In genomic region chr17:74767111-74767516, GRCh38 we compare ENCODE assay signal across 15 cellular contexts. TPM values are rescaled to one million over a fixed set of nuclear protein-coding genes. Genes with fewer than 3 reads are reported as not detected.
DNase-seq lines count a peak whose midpoint lies in the region; ATAC-seq and TF ChIP-seq lines count a peak whose summit lies in the region.
"Had no signal": no experiment of that assay in that cellular context is flagged by ENCODE, and none has a peak within 500 bp of the region (broad histone marks: within the 10 kb centered on the region; RNA-seq: fewer than 3 reads in every experiment).

No MANE protein-coding gene starts in this region.

- intact Hi-C loops in heart left ventricle (cut with DNase I): loop anchor here in 1 of 10 donors (2.0 kb wide), 1 partner anchor 14 kb away; no protein-coding TSS in a partner anchor
- intact Hi-C loops in left cardiac atrium (cut with DNase I): no loop called here
- intact Hi-C loops in vagina (cut with DNase I): no loop called here
- intact Hi-C loops in esophagus muscularis mucosa (cut with DNase I): no loop called here

- peak overlapping the region; percentile 38 to 82 for H3K27ac Mint-ChIP-seq in effector memory CD8-positive, alpha-beta T cell
- H3K27ac Mint-ChIP-seq: GM23338 had no signal

- peaks cover 93% of the 10 kb centered on the region for H3K36me3 Mint-ChIP-seq in effector memory CD8-positive, alpha-beta T cell (ENCODE audit: insufficient read depth)

- H2AFZ ChIP-seq in neuronal stem cell (ENCODE audit: low read length): no peak overlapping the region
- H2AFZ ChIP-seq: GM23338 had no signal

- peak overlapping the region; percentile 14 for H3K23ac ChIP-seq in neuronal stem cell (ENCODE audit: low read depth, low read length, poor library complexity)

- H3K4me1 ChIP-seq in heart left ventricle: peaks cover 0 to 56% (median 24%) of the 10 kb centered on the region in 12 donors
- peaks cover 22% of the 10 kb centered on the region in 2 donors for H3K4me1 ChIP-seq in neuronal stem cell (ENCODE audit: control insufficient read depth in 2 of 2, insufficient read depth in 1 of 2, low read depth in 1 of 2, low read length in 2 of 2)
- peaks cover 58% of the 10 kb centered on the region for H3K4me1 ChIP-seq in vagina
- peaks cover 12 to 28% (median 20%) of the 10 kb centered on the region in 4 donors for H3K4me1 ChIP-seq in esophagus muscularis mucosa
- H3K4me1 ChIP-seq: upper lobe of right lung had no signal

- no peak overlapping the region for H2BK120ac ChIP-seq in neuronal stem cell (ENCODE audit: low read depth, low read length)

- H3K27me3 ChIP-seq in heart left ventricle (no peaks in the 10 kb centered on the region), neuronal stem cell (ENCODE audit: control insufficient read depth in 3 of 3, insufficient read depth in 3 of 3, low read depth in 1 of 3, low read length in 3 of 3) (no peaks in the 10 kb centered on the region), vagina (no peaks in the 10 kb centered on the region), esophagus muscularis mucosa (peaks cover 0 to 4% (median 0%) of the 10 kb centered on the region in 4 donors)
- H3K27me3 ChIP-seq: cardiac muscle cell, upper lobe of right lung had no signal

- H3K4me2 ChIP-seq in neuronal stem cell (ENCODE audit: insufficient read depth, low read length, poor library complexity, severe bottlenecking): no peak overlapping the region
- H3K4me2 ChIP-seq: GM23338 had no signal

- H3K27ac ChIP-seq in heart left ventricle (peak overlapping the region in 10 of 12 donors; percentile 3 to 83 (median 71)), neuronal stem cell (replicated peaks; ENCODE audit: low read length) (no peak overlapping the region), vagina (peak overlapping the region; percentile 67), esophagus muscularis mucosa (replicated peaks in 1 of 4) (peak overlapping the region in 2 of 4 donors; percentile 27 to 44)
- H3K27ac ChIP-seq: cardiac muscle cell, upper lobe of right lung had no signal

- no peak overlapping the region for H4K8ac ChIP-seq in neuronal stem cell (ENCODE audit: low read depth, low read length)

- ATAC-seq in heart left ventricle: no peak
- no peak for ATAC-seq in left cardiac atrium
- ATAC-seq in effector memory CD8-positive, alpha-beta T cell (replicated peaks): no peak
- ATAC-seq in HG03097 (IDR thresholded peaks at IDR 0.05; ENCODE audit: low FRiP score, unreplicated experiment): no peak
- ATAC-seq: GM23338, upper lobe of right lung had no signal

- H3K14ac ChIP-seq in neuronal stem cell (ENCODE audit: low read length): no peak overlapping the region

- TF ChIP-seq POLR2A in heart left ventricle (IDR thresholded peaks at IDR 0.05) (no peak), vagina (IDR thresholded peaks at IDR 0.05) (no peak), esophagus muscularis mucosa (IDR thresholded peaks at IDR 0.05; ENCODE audit: low read depth) (no peak)

- no peak overlapping the region for H3K4me3 Mint-ChIP-seq in effector memory CD8-positive, alpha-beta T cell
- H3K4me3 Mint-ChIP-seq: GM23338 had no signal

- DNase-seq in heart left ventricle (no peak), left cardiac atrium (no peak), neuronal stem cell (ENCODE audit: low spot score) (no peak), vagina (ENCODE audit: extremely low spot score in 2 of 2) (no peak), NCI-H1694 (lab: John Stamatoyannopoulos, UW) (no peak), esophagus muscularis mucosa (ENCODE audit: extremely low spot score) (no peak)
- no peak for DNase-seq in effector memory CD8-positive, alpha-beta T cell
- DNase-seq: activated CD4-positive, alpha-beta T cell treated with anti-CD3 and anti-CD28 coated beads for 1 hour; DMS53; upper lobe of right lung had no signal

- no peak overlapping the region for H2BK5ac ChIP-seq in neuronal stem cell (ENCODE audit: low read length)

- H3K36me3 ChIP-seq in heart left ventricle: peaks cover 0 to 68% (median 17%) of the 10 kb centered on the region in 9 donors
- H3K36me3 ChIP-seq in neuronal stem cell (replicated peaks in 1 of 2; ENCODE audit: control insufficient read depth in 2 of 2, insufficient read depth in 2 of 2, low read length in 2 of 2): peaks cover 15 to 63% of the 10 kb centered on the region in 2 donors
- peaks cover 0 to 32% of the 10 kb centered on the region in 2 donors for H3K36me3 ChIP-seq in vagina
- H3K36me3 ChIP-seq in esophagus muscularis mucosa: peaks cover 10 to 34% (median 32%) of the 10 kb centered on the region in 4 donors
- H3K36me3 ChIP-seq: cardiac muscle cell had no signal

- no peaks in the 10 kb centered on the region for H3K9me3 Mint-ChIP-seq in effector memory CD8-positive, alpha-beta T cell
- H3K9me3 Mint-ChIP-seq: activated T-helper 2 cell treated with anti-CD3 and anti-CD28 coated beads, Interferon-gamma antibody, Interleukin-2, Interleukin-4, amounts not matched to agents 10 μg/mL and 5 μg/mL and 100 μg/mL, durations not matched to agents 14 hours and 24 hours and 36 hours; GM23338 had no signal

- H3K4me3 ChIP-seq in heart left ventricle (no peak overlapping the region), neuronal stem cell (ENCODE audit: low read length in 2 of 2) (no peak overlapping the region), vagina (no peak overlapping the region), esophagus muscularis mucosa (no peak overlapping the region)
- H3K4me3 ChIP-seq: cardiac muscle cell, GM23338, upper lobe of right lung had no signal

- H2BK15ac ChIP-seq in neuronal stem cell (ENCODE audit: low read length): no peak overlapping the region

- no peak overlapping the region for H3K9ac ChIP-seq in neuronal stem cell (ENCODE audit: low read depth, low read length, poor library complexity)

- H3K79me1 ChIP-seq in neuronal stem cell (ENCODE audit: low read depth, low read length): peaks cover 3% of the 10 kb centered on the region

- no peak for TF ChIP-seq CTCF in heart left ventricle (IDR thresholded peaks at IDR 0.05)
- no peak for TF ChIP-seq CTCF in vagina (IDR thresholded peaks at IDR 0.05)
- TF ChIP-seq CTCF in esophagus muscularis mucosa (IDR thresholded peaks at IDR 0.05): no peak

- H3K18ac ChIP-seq in neuronal stem cell (ENCODE audit: low read length): peak overlapping the region; percentile 58

- H3K4me1 Mint-ChIP-seq in effector memory CD8-positive, alpha-beta T cell (ENCODE audit: low read depth in 2 of 2): peaks cover 40 to 45% of the 10 kb centered on the region in 2 donors

- H3K27me3 Mint-ChIP-seq in effector memory CD8-positive, alpha-beta T cell: no peaks in the 10 kb centered on the region

- TF ChIP-seq EP300 in esophagus muscularis mucosa (IDR thresholded peaks at IDR 0.05): no peak

- WGBS in heart left ventricle, 4 donors: 56 to 82% (median 80%) methylated on average over 6 to 10 of the region's 10 CpGs
- WGBS in neuronal stem cell (ENCODE audit: extremely low coverage in 2 of 2, insufficient read length in 2 of 2, insufficient replicate concordance in 1 of 2), 2 donors: no CpG with 5 or more reads among the region's 10 CpGs
- WGBS in esophagus muscularis mucosa: 71% methylated on average over 10 of the region's 10 CpGs

- H3K4ac ChIP-seq in neuronal stem cell (ENCODE audit: low read length): peak overlapping the region; percentile 41

- H2BK12ac ChIP-seq in neuronal stem cell (ENCODE audit: low read length): no peak overlapping the region

- H3K9me3 ChIP-seq in heart left ventricle: no peaks in the 10 kb centered on the region
- no peaks in the 10 kb centered on the region for H3K9me3 ChIP-seq in neuronal stem cell (replicated peaks in 1 of 2; ENCODE audit: control insufficient read depth in 2 of 2, insufficient read depth in 1 of 2, low read depth in 1 of 2, low read length in 2 of 2)
- H3K9me3 ChIP-seq in vagina: no peaks in the 10 kb centered on the region
- no peaks in the 10 kb centered on the region for H3K9me3 ChIP-seq in esophagus muscularis mucosa
- H3K9me3 ChIP-seq: upper lobe of right lung had no signal

- peak overlapping the region; percentile 83 for H2AK5ac ChIP-seq in neuronal stem cell (ENCODE audit: low read depth, low read length)

- no peak overlapping the region for H4K91ac ChIP-seq in neuronal stem cell (ENCODE audit: low read depth, low read length, poor library complexity)

RNA-seq across cellular contexts. Expression of gene NAT9, which starts 9.0 kb away (rescaled TPM):
- 10 to 100 TPM in 7 of 9 donors, 1 to 10 TPM in 2; 7.9 to 22.9 (median 17.1) TPM for total RNA-seq in heart left ventricle
- 10 to 100 TPM; 18.2 to 36.6 TPM for polyA plus RNA-seq in heart left ventricle
- 10 to 100 TPM; 23.7 to 34.7 TPM for total RNA-seq in left cardiac atrium
- 38.7 TPM for polyA plus RNA-seq in neuronal stem cell (2013, experiment 1 of 2)
- polyA plus RNA-seq in neuronal stem cell (2013, experiment 2 of 2): 39.5 TPM
- 28.5 TPM for total RNA-seq in vagina
- total RNA-seq in esophagus muscularis mucosa: 10 to 100 TPM; 10.4 to 22.4 (median 17.7) TPM

RNA-seq across cellular contexts. Expression of gene NHERF1, which starts 18.7 kb away (rescaled TPM):
- 10 to 100 TPM; 11.6 to 42.2 (median 19.2) TPM for total RNA-seq in heart left ventricle
- 10 to 100 TPM in 1 of 2 donors, 1 to 10 TPM in 1; 7.5 to 37.7 TPM for polyA plus RNA-seq in heart left ventricle
- total RNA-seq in left cardiac atrium: 10 to 100 TPM; 15.1 to 18.5 TPM
- polyA plus RNA-seq in neuronal stem cell (2013, experiment 1 of 2): 67.4 TPM
- 67.1 TPM for polyA plus RNA-seq in neuronal stem cell (2013, experiment 2 of 2)
- 57.2 TPM for total RNA-seq in vagina
- 10 to 100 TPM in 2 of 4 donors, 1 to 10 TPM in 2; 8.9 to 12.1 (median 11.0) TPM for total RNA-seq in esophagus muscularis mucosa

RNA-seq across cellular contexts. Expression of gene RAB37, which starts 30.1 kb away (rescaled TPM):
- total RNA-seq in heart left ventricle (1 to 10 TPM in 8 of 9 donors, under 1 TPM in 1; 0.76 to 3.6 (median 1.7) TPM), left cardiac atrium (1 to 10 TPM in 1 of 2 donors, under 1 TPM in 1; 0.58 to 3.2 TPM), vagina (7.1 TPM), esophagus muscularis mucosa (1 to 10 TPM; 1.4 to 3.3 (median 2.5) TPM)
- 1 to 10 TPM in 1 of 2 donors, under 1 TPM in 1; 0.83 to 2.0 TPM for polyA plus RNA-seq in heart left ventricle
- 1.6 TPM for polyA plus RNA-seq in neuronal stem cell (2013, experiment 1 of 2)
- 1.4 TPM for polyA plus RNA-seq in neuronal stem cell (2013, experiment 2 of 2)

RNA-seq across cellular contexts. Expression of gene CD300LF, which starts 54.4 kb away (rescaled TPM):
- total RNA-seq in heart left ventricle: 1 to 10 TPM in 2 of 9 donors, under 1 TPM in 5, not detected in 2; 0.20 to 7.0 (median 0.42) TPM
- polyA plus RNA-seq in heart left ventricle: under 1 TPM; 0.15 to 0.61 TPM
- under 1 TPM; 0.41 to 0.44 TPM for total RNA-seq in left cardiac atrium
- not detected for polyA plus RNA-seq in neuronal stem cell (2013, experiment 1 of 2)
- polyA plus RNA-seq in neuronal stem cell (2013, experiment 2 of 2): not detected
- total RNA-seq in vagina: 0.49 TPM
- total RNA-seq in esophagus muscularis mucosa: under 1 TPM in 3 of 4 donors, not detected in 1; 0.26 to 0.99 (median 0.42) TPM
- total RNA-seq: activated T-helper 2 cell treated with anti-CD3 and anti-CD28 coated beads, Interferon-gamma antibody, Interleukin-2, Interleukin-4, amounts not matched to agents 10 μg/mL and 5 μg/mL and 100 μg/mL, durations not matched to agents 14 hours and 24 hours and 36 hours; cardiac muscle cell; GM23338 had no signal
- polyA plus RNA-seq: AG04450, cardiac muscle cell, GM23338 had no signal
